In genomic region chr3:79019924-79020173, GRCh38 we compare ENCODE assay signal across 9 cellular contexts.
DNase-seq lines count a peak whose midpoint lies in the region; TF ChIP-seq lines count a peak whose summit lies in the region.
"Had no signal": no experiment of that assay in that cellular context is flagged by ENCODE, and none has a peak within 500 bp of the region (broad histone marks: within the 10 kb centered on the region; RNA-seq: fewer than 3 reads in every experiment).

No MANE protein-coding gene starts in this region.

- CTCF ChIA-PET in SK-N-SH (lab: Yijun Ruan, JAX): interaction anchor here (1.0 to 2.4 kb wide), 5 partner anchors 12 to 374 kb away, joined by 3 to 19 read pairs (median 7); no protein-coding TSS in a partner anchor

- H3K79me2 ChIP-seq in H9 (ENCODE audit: insufficient read depth, low read length): peaks cover 11% of the 10 kb centered on the region; the same call in 1 of the 2 replicates
- peaks cover 41% of the 10 kb centered on the region for H3K79me2 ChIP-seq in SK-N-SH (ENCODE audit: insufficient read depth)
- peaks cover 22% of the 10 kb centered on the region for H3K79me2 ChIP-seq in mesendoderm (ENCODE audit: control insufficient read depth, insufficient read depth, low read length)

- H3K4me1 Mint-ChIP-seq in H9: peaks cover 16 to 24% of the 10 kb centered on the region in 2 experiments

- H3K27me3 ChIP-seq in H9 (ENCODE audit: insufficient read depth, low read length) (no peaks in the 10 kb centered on the region), SK-N-SH (ENCODE audit: insufficient read depth) (no peaks in the 10 kb centered on the region), subcutaneous abdominal adipose tissue (ENCODE audit: control insufficient read depth in 5 of 5, insufficient read depth in 4 of 5, low read length in 5 of 5) (peaks cover 0 to 3% (median 0%) of the 10 kb centered on the region in 5 donors), mesendoderm (ENCODE audit: insufficient read depth, low read length, poor library complexity) (no peaks in the 10 kb centered on the region)
- H3K27me3 ChIP-seq: Peyer's patch had no signal

- H3K23ac ChIP-seq in H9 (ENCODE audit: insufficient read length, low read depth, low read length): no peak overlapping the region
- no peak overlapping the region for H3K23ac ChIP-seq in mesendoderm (ENCODE audit: low read length)

- no peaks in the 10 kb centered on the region for H3K36me3 ChIP-seq in SK-N-SH (replicated peaks in 1 of 2; ENCODE audit: control insufficient read depth in 1 of 2, insufficient read depth in 2 of 2, low read length in 1 of 2)
- H3K36me3 ChIP-seq in subcutaneous abdominal adipose tissue (ENCODE audit: control insufficient read depth in 5 of 5, insufficient read depth in 5 of 5, low read length in 5 of 5): no peaks in the 10 kb centered on the region
- no peaks in the 10 kb centered on the region for H3K36me3 ChIP-seq in mesendoderm (ENCODE audit: control insufficient read depth, insufficient read depth, low read length)
- H3K36me3 ChIP-seq: Peyer's patch had no signal

- H4K8ac ChIP-seq in H9 (replicated peaks; ENCODE audit: insufficient read length, low read depth, low read length) (no peak overlapping the region), mesendoderm (ENCODE audit: low read depth, low read length) (no peak overlapping the region)

- TF ChIP-seq EP300 in SK-N-SH (IDR thresholded peaks at IDR 0.05; ENCODE audit: borderline replicate concordance in 1 of 2, low read depth in 1 of 2, low read length in 1 of 2): no peak

- H3K27ac Mint-ChIP-seq in H9: peak overlapping the region in 2 of 3 experiments; percentile 100; a peak in 2 of 7 replicates

- no peak overlapping the region for H2BK12ac ChIP-seq in H9 (ENCODE audit: insufficient read length, low read depth, low read length)

- H2BK5ac ChIP-seq in H9 (ENCODE audit: insufficient read length, low read length) (no peak overlapping the region), mesendoderm (ENCODE audit: low read length) (no peak overlapping the region)

- H3K36me3 Mint-ChIP-seq in H9 (ENCODE audit: insufficient read depth in 1 of 3, low read depth in 3 of 3): no peaks in the 10 kb centered on the region; a peak in 1 of 7 replicates

- H3K18ac ChIP-seq in H9 (ENCODE audit: insufficient read length, low read depth, low read length) (no peak overlapping the region), mesendoderm (ENCODE audit: low read length) (no peak overlapping the region)

- H3K56ac ChIP-seq in H9 (ENCODE audit: insufficient read length, low read depth, low read length) (no peak overlapping the region), mesendoderm (ENCODE audit: low read length) (no peak overlapping the region)

- no peaks in the 10 kb centered on the region; a peak in 1 of 5 replicates for H3K9me3 Mint-ChIP-seq in H9

- H3K27me3 Mint-ChIP-seq in H9 (ENCODE audit: low read depth): no peaks in the 10 kb centered on the region; the same call in 1 of the 2 replicates

- H3K4me3 ChIP-seq in SK-N-SH (ENCODE audit: low read depth in 2 of 2, low read length in 1 of 2): peak overlapping the region in 1 of 2 experiments; percentile 98; a peak in 3 of 4 replicates
- peak overlapping the region; percentile 68 for H3K4me3 ChIP-seq in fibroblast of pulmonary artery (replicated peaks; ENCODE audit: low read depth, low read length)
- H3K4me3 ChIP-seq in subcutaneous abdominal adipose tissue (ENCODE audit: low read depth in 1 of 5, low read length in 5 of 5): peak overlapping the region in 4 of 5 donors; percentile 71 to 88 (median 84)
- no peak overlapping the region for H3K4me3 ChIP-seq in mesendoderm (ENCODE audit: low read length)

- TF ChIP-seq CTCF in H9 (conservative IDR thresholded peaks at IDR 0.05) (no peak), SK-N-SH (IDR thresholded peaks at IDR 0.05) (no peak), fibroblast of pulmonary artery (IDR thresholded peaks at IDR 0.05; ENCODE audit: low read length, missing control alignments) (no peak)

- peaks cover 6% of the 10 kb centered on the region for H3F3A ChIP-seq in SK-N-SH (replicated peaks; ENCODE audit: insufficient read depth)

- H3T11ph ChIP-seq in H9 (ENCODE audit: low read length): no peak overlapping the region

- H3K9me3 ChIP-seq in H9 (ENCODE audit: control insufficient read depth, low read depth, low read length): no peaks in the 10 kb centered on the region
- no peaks in the 10 kb centered on the region for H3K9me3 ChIP-seq in SK-N-SH
- no peaks in the 10 kb centered on the region for H3K9me3 ChIP-seq in subcutaneous abdominal adipose tissue (ENCODE audit: control insufficient read depth in 5 of 5, low read length in 5 of 5)
- H3K9me3 ChIP-seq: Peyer's patch had no signal

- H3K4ac ChIP-seq in H9 (ENCODE audit: low read depth, low read length) (no peak overlapping the region), mesendoderm (ENCODE audit: low read depth, low read length) (no peak overlapping the region)

- intact Hi-C loops in head of caudate nucleus (cut with DNase I): loop anchor here (10.0 kb wide), 1 partner anchor 355 kb away; no protein-coding TSS in a partner anchor

- H2AK5ac ChIP-seq in H9 (ENCODE audit: insufficient read length, low read length) (no peak overlapping the region), mesendoderm (ENCODE audit: low read length) (no peak overlapping the region)

- H3K79me1 ChIP-seq in H9 (ENCODE audit: insufficient read depth, low read depth, low read length, poor library complexity, severe bottlenecking): no peaks in the 10 kb centered on the region
- no peaks in the 10 kb centered on the region for H3K79me1 ChIP-seq in mesendoderm (ENCODE audit: low read length)

- H3K9ac ChIP-seq in H9 (ENCODE audit: extremely low read depth, insufficient read length, low read length): no peak overlapping the region
- H3K9ac ChIP-seq in SK-N-SH: no peak overlapping the region
- H3K9ac ChIP-seq in subcutaneous abdominal adipose tissue (ENCODE audit: low read length in 5 of 5): no peak overlapping the region
- H3K9ac ChIP-seq in mesendoderm (ENCODE audit: low read length): no peak overlapping the region

- DNase-seq in H9: no peak
- no peak for DNase-seq in SK-N-SH
- DNase-seq in fibroblast of pulmonary artery (ENCODE audit: low read depth): no peak
- DNase-seq in mesendoderm: no peak
- DNase-seq in head of caudate nucleus: no peak
- DNase-seq in AG08395 (ENCODE audit: low spot score): no peak
- DNase-seq: NCI-H1436 treated with DMSO at 0.1 percent for 48 hours had no signal

- no peak overlapping the region for H4K91ac ChIP-seq in H9 (ENCODE audit: insufficient read length, low read depth, low read length)

- peak overlapping the region; percentile 65 for H3K4me2 ChIP-seq in H9 (ENCODE audit: insufficient read depth, insufficient read length, low read length)
- peak overlapping the region; percentile 79 for H3K4me2 ChIP-seq in SK-N-SH
- no peak overlapping the region for H3K4me2 ChIP-seq in mesendoderm (ENCODE audit: low read length)

- H4K20me1 ChIP-seq in H9 (ENCODE audit: control insufficient read depth, insufficient read depth, insufficient read length) (no peaks in the 10 kb centered on the region), SK-N-SH (ENCODE audit: insufficient read depth) (peaks cover 19% of the 10 kb centered on the region)

- no peak overlapping the region for H2AFZ ChIP-seq in H9 (ENCODE audit: low read length)
- peak overlapping the region; percentile 87 for H2AFZ ChIP-seq in SK-N-SH (ENCODE audit: low read depth)

- H3K23me2 ChIP-seq in H9 (ENCODE audit: insufficient read length, low read depth, low read length, poor library complexity, severe bottlenecking): peaks cover 11% of the 10 kb centered on the region

- H4K5ac ChIP-seq in H9 (ENCODE audit: insufficient read length, low read depth, low read length): no peak overlapping the region
- H4K5ac ChIP-seq in mesendoderm (ENCODE audit: low read length): no peak overlapping the region

- H3K4me3 Mint-ChIP-seq in H9: no peak overlapping the region

- TF ChIP-seq RAD21 in SK-N-SH (IDR thresholded peaks at IDR 0.05; ENCODE audit: low read length): no peak

- H3K27ac ChIP-seq in H9 (ENCODE audit: insufficient read length, low read depth, low read length) (no peak overlapping the region), SK-N-SH (ENCODE audit: low read depth in 2 of 2, low read length in 1 of 2) (peak overlapping the region; percentile 96 to 100; a peak in 3 of 4 replicates), subcutaneous abdominal adipose tissue (ENCODE audit: low read depth, low read length) (peak overlapping the region; percentile 91), mesendoderm (ENCODE audit: low read depth, low read length) (no peak overlapping the region)

- H3K9me2 ChIP-seq in SK-N-SH: no peaks in the 10 kb centered on the region

- H3K4me1 ChIP-seq in H9 (ENCODE audit: insufficient read depth, low read length) (peaks cover 4% of the 10 kb centered on the region; the same call in 1 of the 2 replicates), SK-N-SH (ENCODE audit: control insufficient read depth in 1 of 2, insufficient read depth in 2 of 2, low read depth in 1 of 2, low read length in 1 of 2) (peaks cover 7 to 17% of the 10 kb centered on the region in 2 experiments; a peak in 3 of 4 replicates), subcutaneous abdominal adipose tissue (ENCODE audit: control insufficient read depth in 5 of 5, insufficient read depth in 5 of 5, low read length in 5 of 5) (peaks cover 0 to 29% (median 20%) of the 10 kb centered on the region in 5 donors), mesendoderm (ENCODE audit: control insufficient read depth, low read depth, low read length) (peaks cover 2% of the 10 kb centered on the region)
- H3K4me1 ChIP-seq: Peyer's patch had no signal

- no peak overlapping the region for H2BK20ac ChIP-seq in H9 (ENCODE audit: low read depth, low read length, poor library complexity, severe bottlenecking)

- H3K14ac ChIP-seq in H9 (ENCODE audit: insufficient read depth, low read length): no peak overlapping the region

- H2BK120ac ChIP-seq in H9 (ENCODE audit: low read depth, low read length, poor library complexity, severe bottlenecking) (no peak overlapping the region), mesendoderm (ENCODE audit: low read depth, low read length) (no peak overlapping the region)

- POLR2A ChIA-PET in SK-N-SH (lab: Yijun Ruan, JAX): no interaction called here

- no peak overlapping the region for H2BK15ac ChIP-seq in H9 (ENCODE audit: low read depth, low read length)
- H2BK15ac ChIP-seq in mesendoderm (replicated peaks; ENCODE audit: low read depth): no peak overlapping the region

TF ChIP-seq in SK-N-SH, 30 proteins besides CTCF, POLR2A, EP300 and RAD21 (continues in another document):
- TF ChIP-seq ELF1 (IDR thresholded peaks at IDR 0.05) (no peak), YY1 (IDR thresholded peaks at IDR 0.05; ENCODE audit: low read depth) (no peak)

Comparison
In these comparisons a context has a peak if more than half of its experiments do, and no peak if none do; other contexts are left out.
1. H3K27ac ChIP-seq: peak in SK-N-SH (2 of 2) and subcutaneous abdominal adipose tissue (single experiment); none in H9 (single experiment) and mesendoderm (single experiment).